In genomic region chr1:175355414-175355813, GRCh38 we compare ENCODE assay signal across 23 cellular contexts.
"Had no signal": no experiment of that assay in that cellular context is flagged by ENCODE, and none has a peak within 500 bp of the region (broad histone marks: within the 10 kb centered on the region; RNA-seq: fewer than 3 reads in every experiment).

No MANE protein-coding gene starts in this region.

- H3K27me3 ChIP-seq: stomach, testis, thyroid gland, tibial artery, tibial nerve, transverse colon, upper lobe of left lung, uterus, vagina had no signal

- H3K4me3 ChIP-seq: stomach, suprapubic skin, testis, thoracic aorta, thyroid gland, tibial artery, tibial nerve, transverse colon, upper lobe of left lung, upper lobe of right lung, uterus, vagina had no signal

- H3K9me3 ChIP-seq: suprapubic skin, testis, thoracic aorta, thyroid gland, tibial artery, tibial nerve, transverse colon, upper lobe of left lung, upper lobe of right lung, uterus, vagina had no signal

- H3K36me3 ChIP-seq: stomach, suprapubic skin, thoracic aorta, thyroid gland, tibial artery, tibial nerve, transverse colon, upper lobe of left lung, upper lobe of right lung, uterus, vagina had no signal

- H3K4me1 ChIP-seq: stomach, suprapubic skin, testis, thyroid gland, tibial artery, tibial nerve, transverse colon, upper lobe of left lung, upper lobe of right lung, uterus, vagina had no signal

- DNase-seq: stimulated activated CD4-positive, alpha-beta T cell treated with anti-CD3 and anti-CD28 coated beads, Interleukin-2, amount 100 ng/mL, for 48 hours; stimulated activated CD4-positive, alpha-beta T cell treated with anti-CD3 and anti-CD28 coated beads, Interleukin-4, amount 100 ng/mL, for 1 hour; stimulated activated CD4-positive, alpha-beta T cell treated with anti-CD3 and anti-CD28 coated beads, Interleukin-4, amount 100 ng/mL, for 24 hours; stimulated activated CD4-positive, alpha-beta T cell treated with anti-CD3 and anti-CD28 coated beads, Interleukin-4, amount 100 ng/mL, for 4 hours; stimulated activated CD8-positive, alpha-beta memory T cell treated with anti-CD3 and anti-CD28 coated beads, Interleukin-4, amount 100 ng/mL, for 48 hours; stimulated activated naive B cell treated with anti-CD40 and anti-IgM and Interleukin-4, amounts not matched to agents 10 μg/mL and 1 μg/mL and 100 μg/mL, for 72 hours; stimulated activated naive CD4-positive, alpha-beta T cell; stimulated activated naive CD4-positive, alpha-beta T cell treated with Interleukin-2 at 50 U/mL for 16 hours; stimulated activated naive CD8-positive, alpha-beta T cell treated with anti-CD3 and anti-CD28 coated beads, Interleukin-15, amount 100 ng/mL, for 72 hours; stimulated activated naive CD8-positive, alpha-beta T cell treated with anti-CD3 and anti-CD28 coated beads, Interleukin-15, Interleukin-2, amounts not matched to agents 100 U/mL and 50 U/mL, for 24 hours; stomach; substantia nigra; testis; thyroid gland; tibial artery; transverse colon; upper lobe of left lung; upper lobe of right lung; uterus had no signal

- H3K27ac ChIP-seq: stomach, suprapubic skin, testis, thoracic aorta, thyroid gland, tibial artery, tibial nerve, transverse colon, upper lobe of left lung, upper lobe of right lung, uterus, vagina had no signal
